In genomic region chr4:122890142-122890769, GRCh38 we compare ENCODE assay signal across 1 cellular context.
TF ChIP-seq lines count a peak whose summit lies in the region.

No MANE protein-coding gene starts in this region.

TF ChIP-seq in HepG2, 621 proteins besides CTCF, POLR2A, EP300 and RAD21 (continued from another document):
- no peak for TF ChIP-seq ETS1 (CRISPR knock-in tag; IDR thresholded peaks at IDR 0.05)
- no peak for TF ChIP-seq ZNF142 (CRISPR knock-in tag; IDR thresholded peaks at IDR 0.05)
- no peak for TF ChIP-seq IRX3 (CRISPR knock-in tag; IDR thresholded peaks at IDR 0.05; ENCODE audit: borderline replicate concordance, low read depth)
- no peak for TF ChIP-seq ZBTB7B (CRISPR knock-in tag; IDR thresholded peaks at IDR 0.05)
TF ChIP-seq in HepG2: peak in this region for 0.
